Comparison of ENCODE assay signal across 1 cellular context in the genomic region with DNA sequence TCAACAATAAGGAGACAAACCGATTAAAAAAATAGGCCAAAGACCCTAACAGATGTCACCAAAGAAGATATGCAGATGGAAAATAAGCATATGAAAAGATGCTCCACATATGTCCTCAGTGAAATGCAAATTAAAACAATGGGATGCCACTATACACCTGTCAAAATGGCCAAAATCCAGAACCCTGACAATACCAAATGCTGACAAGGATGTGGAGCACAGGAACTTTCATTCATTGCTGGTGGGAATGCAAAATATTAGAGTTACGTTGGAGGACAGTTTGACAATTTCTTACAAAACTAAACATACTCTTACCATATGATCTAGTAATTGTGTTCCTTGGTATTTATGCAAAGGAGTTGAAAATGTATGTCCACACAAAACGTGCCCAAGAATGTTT.
A peak's percentile ranks its signal among the peaks of the same experiment; 100 is the strongest.
TF ChIP-seq lines count a peak whose summit lies in the region.

No MANE protein-coding gene starts in this region.

TF ChIP-seq in HepG2, 621 proteins besides CTCF, POLR2A, EP300 and RAD21:
- TF ChIP-seq ZNF7 (CRISPR knock-in tag; IDR thresholded peaks at IDR 0.05) (peak; percentile 99), TAF1 (CRISPR knock-in tag; IDR thresholded peaks at IDR 0.05) (no peak), ZNF337 (CRISPR knock-in tag; IDR thresholded peaks at IDR 0.05; ENCODE audit: borderline replicate concordance, low read depth) (no peak)
